In genomic region chr14:100362311-100362927, GRCh38 we compare ENCODE assay signal across 1 cellular context.
TF ChIP-seq lines count a peak whose summit lies in the region.

No MANE protein-coding gene starts in this region.

TF ChIP-seq in HEK293, 187 proteins besides CTCF, POLR2A, EP300 and RAD21 (continued from another document):
- no peak for TF ChIP-seq ZNF530 (tag by site-specific recombination; IDR thresholded peaks at IDR 0.05; ENCODE audit: low read depth)
- TF ChIP-seq ZNF791 (tag by site-specific recombination; IDR thresholded peaks at IDR 0.05), result no peak
- TF ChIP-seq ZNF341 (tag by site-specific recombination; IDR thresholded peaks at IDR 0.05; ENCODE audit: low read depth), result no peak
- TF ChIP-seq ZNF596 (tag by site-specific recombination; IDR thresholded peaks at IDR 0.05), result no peak
- no peak for TF ChIP-seq PRDM10 (tag by site-specific recombination; IDR thresholded peaks at IDR 0.05)
- no peak for TF ChIP-seq YY2 (tag by site-specific recombination; IDR thresholded peaks at IDR 0.05)
- no peak for TF ChIP-seq ZNF837 (tag by site-specific recombination; IDR thresholded peaks at IDR 0.05)
- TF ChIP-seq WT1 (tag by site-specific recombination; IDR thresholded peaks at IDR 0.05), result peak; percentile 62; the same call in 1 of the 2 replicates
- no peak for TF ChIP-seq ZNF423 (tag by site-specific recombination; IDR thresholded peaks at IDR 0.05)
- TF ChIP-seq ZNF416 (tag by site-specific recombination; IDR thresholded peaks at IDR 0.05), result no peak
- TF ChIP-seq MZF1 (tag by site-specific recombination; IDR thresholded peaks at IDR 0.05; ENCODE audit: borderline replicate concordance), result no peak
- TF ChIP-seq ZEB2 (tag by site-specific recombination; IDR thresholded peaks at IDR 0.05), result 0 out of 2 replicates have a peak, but pooled peaks have one; percentile 33
- peak; percentile 70 for TF ChIP-seq ATF2 (tag by site-specific recombination; IDR thresholded peaks at IDR 0.05; ENCODE audit: low read depth)
- no peak for TF ChIP-seq ZFP37 (tag by site-specific recombination; IDR thresholded peaks at IDR 0.05)
- no peak for TF ChIP-seq GFI1B (tag by site-specific recombination; IDR thresholded peaks at IDR 0.05)
- no peak for TF ChIP-seq ZNF426 (tag by site-specific recombination; IDR thresholded peaks at IDR 0.05)
- no peak for TF ChIP-seq ZSCAN4 (tag by site-specific recombination; IDR thresholded peaks at IDR 0.05)
- no peak for TF ChIP-seq ZNF112 (tag by site-specific recombination; IDR thresholded peaks at IDR 0.05)
- TF ChIP-seq ZNF558 (tag by site-specific recombination; IDR thresholded peaks at IDR 0.05), result peak; percentile 51; the same call in 1 of the 2 replicates
